ENCODE assay signal across 23 cellular contexts in the genomic region with DNA sequence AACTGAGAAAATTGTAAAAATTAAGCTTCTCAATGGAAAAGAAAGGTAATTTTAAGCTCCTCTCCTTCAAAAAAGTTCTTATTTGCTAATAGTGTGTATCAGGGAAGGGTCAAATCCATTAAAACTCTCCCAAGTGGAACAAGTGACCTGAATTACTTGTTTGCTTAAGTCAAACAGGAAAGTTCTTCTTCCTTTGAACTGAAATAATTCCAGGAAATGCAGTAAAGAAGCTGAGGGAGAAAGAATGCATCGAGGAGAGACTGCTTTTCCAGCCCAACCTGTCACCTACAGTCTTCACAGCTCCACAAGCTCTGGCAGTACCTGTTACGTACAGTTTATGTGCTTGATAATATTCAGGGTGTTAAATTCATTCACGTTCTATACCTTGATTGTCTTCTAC.
DNase-seq lines count a peak whose midpoint lies in the region; ATAC-seq and TF ChIP-seq lines count a peak whose summit lies in the region.
"Had no signal": no experiment of that assay in that cellular context is flagged by ENCODE, and none has a peak within 500 bp of the region (broad histone marks: within the 10 kb centered on the region; RNA-seq: fewer than 3 reads in every experiment).

No MANE protein-coding gene starts in this region.

- no peaks in the 10 kb centered on the region for H3K9me3 Mint-ChIP-seq in T-cell
- H3K9me3 Mint-ChIP-seq in activated T-helper 2 cell treated with anti-CD3 and anti-CD28 coated beads, Interferon-gamma antibody, Interleukin-2, Interleukin-4, amounts not matched to agents 10 μg/mL and 5 μg/mL and 100 μg/mL, durations not matched to agents 14 hours and 24 hours and 36 hours = no peaks in the 10 kb centered on the region

- ATAC-seq in T-cell (replicated peaks in 1 of 4) (no peak), left colon (peak; percentile 60)
- ATAC-seq: foreskin keratinocyte had no signal

- H3K79me2 ChIP-seq in osteoblast (ENCODE audit: insufficient read depth, low read length) = peaks cover 3% of the 10 kb centered on the region

- CTCF ChIA-PET in T-cell (lab: Charles Lee) = interaction anchor here (0.6 to 10.0 kb wide), 8 partner anchors 15 to 764 kb away, joined by 3 to 179 read pairs (median 4); partner anchors contain the start of gene AFF1 (in 1 of the 2)

- no peak overlapping the region for H3K4me2 ChIP-seq in osteoblast (ENCODE audit: insufficient read depth, low read length)
- H3K4me2 ChIP-seq: SK-N-SH had no signal

- H3K27ac ChIP-seq in suprapubic skin (peak overlapping the region; percentile 32), osteoblast (ENCODE audit: low read depth, low read length) (no peak overlapping the region)
- H3K27ac ChIP-seq: colonic mucosa, foreskin keratinocyte, right lobe of liver, tibial nerve had no signal

- H3K9me3 ChIP-seq in suprapubic skin (no peaks in the 10 kb centered on the region), osteoblast (ENCODE audit: low read depth, low read length) (no peaks in the 10 kb centered on the region)
- H3K9me3 ChIP-seq: BE2C, colonic mucosa, right lobe of liver, SK-N-SH, tibial nerve had no signal

- H3K27me3 Mint-ChIP-seq in T-cell = no peaks in the 10 kb centered on the region
- H3K27me3 Mint-ChIP-seq in activated T-helper 2 cell treated with anti-CD3 and anti-CD28 coated beads, Interferon-gamma antibody, Interleukin-2, Interleukin-4, amounts not matched to agents 10 μg/mL and 5 μg/mL and 100 μg/mL, durations not matched to agents 14 hours and 24 hours and 36 hours (ENCODE audit: low read depth) = no peaks in the 10 kb centered on the region
- H3K27me3 Mint-ChIP-seq: brain had no signal

- peaks cover 4% of the 10 kb centered on the region for H4K20me1 ChIP-seq in osteoblast (ENCODE audit: insufficient read depth, low read length)

- peak overlapping the region; percentile 34 to 55 for H3K27ac Mint-ChIP-seq in T-cell
- H3K27ac Mint-ChIP-seq in activated T-helper 2 cell treated with anti-CD3 and anti-CD28 coated beads, Interferon-gamma antibody, Interleukin-2, Interleukin-4, amounts not matched to agents 10 μg/mL and 5 μg/mL and 100 μg/mL, durations not matched to agents 14 hours and 24 hours and 36 hours = no peak overlapping the region

- no peaks in the 10 kb centered on the region for H3K27me3 ChIP-seq in suprapubic skin
- H3K27me3 ChIP-seq in osteoblast (ENCODE audit: insufficient read depth, low read length) = no peaks in the 10 kb centered on the region
- H3K27me3 ChIP-seq: BE2C, colonic mucosa, foreskin keratinocyte, right lobe of liver, tibial nerve had no signal

- WGBS in suprapubic skin = 43% methylated on average over 3 of the region's 3 CpGs

- H3K4me3 Mint-ChIP-seq in T-cell = no peak overlapping the region
- no peak overlapping the region for H3K4me3 Mint-ChIP-seq in activated T-helper 2 cell treated with anti-CD3 and anti-CD28 coated beads, Interferon-gamma antibody, Interleukin-2, Interleukin-4, amounts not matched to agents 10 μg/mL and 5 μg/mL and 100 μg/mL, durations not matched to agents 14 hours and 24 hours and 36 hours (ENCODE audit: low read depth)
- H3K4me3 Mint-ChIP-seq: brain had no signal

- no peak for TF ChIP-seq POLR2A in suprapubic skin (IDR thresholded peaks at IDR 0.05)

- no peak overlapping the region for H3K4me3 ChIP-seq in suprapubic skin
- H3K4me3 ChIP-seq in osteoblast (ENCODE audit: insufficient read depth, low read length) = no peak overlapping the region
- H3K4me3 ChIP-seq: colonic mucosa, right lobe of liver, tibial nerve had no signal

- no peak for TF ChIP-seq EP300 in suprapubic skin (IDR thresholded peaks at IDR 0.05)

- intact Hi-C loops in left colon (cut with DNase I, micrococcal nuclease) = no loop called here
- intact Hi-C loops in activated T-helper 2 cell treated with anti-CD3 and anti-CD28 coated beads, Interferon-gamma antibody, Interleukin-2, Interleukin-4, amounts not matched to agents 10 μg/mL and 5 μg/mL and 100 μg/mL, durations not matched to agents 14 hours and 24 hours and 36 hours (cut with micrococcal nuclease) = no loop called here

- TF ChIP-seq CTCF in suprapubic skin (IDR thresholded peaks at IDR 0.05) (no peak), osteoblast (IDR thresholded peaks at IDR 0.05; ENCODE audit: extremely low read depth, low read depth, low read length) (no peak)

- H3K36me3 ChIP-seq in suprapubic skin = peaks cover 8% of the 10 kb centered on the region
- H3K36me3 ChIP-seq in osteoblast (ENCODE audit: insufficient read depth, low read length) = peaks cover 4% of the 10 kb centered on the region
- H3K36me3 ChIP-seq: colonic mucosa had no signal

- peaks cover 24% of the 10 kb centered on the region for H3K36me3 Mint-ChIP-seq in T-cell
- H3K36me3 Mint-ChIP-seq in activated T-helper 2 cell treated with anti-CD3 and anti-CD28 coated beads, Interferon-gamma antibody, Interleukin-2, Interleukin-4, amounts not matched to agents 10 μg/mL and 5 μg/mL and 100 μg/mL, durations not matched to agents 14 hours and 24 hours and 36 hours (ENCODE audit: low read depth) = peaks cover 31% of the 10 kb centered on the region

- DNase-seq in NCI-H510A treated with DMSO at 0.1 percent for 48 hours (lab: John Stamatoyannopoulos, UW) (peak; percentile 10), NCI-H510A (lab: John Stamatoyannopoulos, UW) (no peak), T-cell (no peak), left colon (no peak), suprapubic skin (ENCODE audit: low spot score in 2 of 2) (no peak), osteoblast (ENCODE audit: insufficient read length, low spot score, missing footprints) (no peak), medulla oblongata (ENCODE audit: extremely low spot score) (no peak)
- no peak for DNase-seq in activated T-helper 2 cell treated with anti-CD3 and anti-CD28 coated beads, Interferon-gamma antibody, Interleukin-2, Interleukin-4, amounts not matched to agents 10 μg/mL and 5 μg/mL and 100 μg/mL, durations not matched to agents 14 hours and 24 hours and 36 hours (ENCODE audit: low spot score)
- DNase-seq: activated CD4-positive, CD25-positive, alpha-beta regulatory T cell treated with anti-CD3 and anti-CD28 coated beads, Interleukin-2, amount 50 U/mL, for 72 hours; BE2C; colonic mucosa; DMS 273 treated with DMSO at 0.1 percent for 48 hours; foreskin keratinocyte; HCEC 1CT; hypothalamus; kidney glomerular epithelial cell; NCI-H146; right lobe of liver; SK-N-SH; stimulated activated naive CD4-positive, alpha-beta T cell; T-helper 9 cell had no signal

- H3K4me1 ChIP-seq in suprapubic skin (peaks cover 52% of the 10 kb centered on the region), osteoblast (ENCODE audit: insufficient read depth, low read length) (peaks cover 20% of the 10 kb centered on the region)
- H3K4me1 ChIP-seq: colonic mucosa had no signal

- no peak overlapping the region for H2AFZ ChIP-seq in osteoblast (ENCODE audit: low read length)

- POLR2A ChIA-PET in T-cell (lab: Charles Lee) = interaction anchor here (0.6 to 1.0 kb wide), 4 partner anchors 30 to 165 kb away, joined by 3 to 5 read pairs (median 3); no protein-coding TSS in a partner anchor

- peaks cover 25 to 42% (median 38%) of the 10 kb centered on the region in 3 donors for H3K4me1 Mint-ChIP-seq in T-cell
- H3K4me1 Mint-ChIP-seq in activated T-helper 2 cell treated with anti-CD3 and anti-CD28 coated beads, Interferon-gamma antibody, Interleukin-2, Interleukin-4, amounts not matched to agents 10 μg/mL and 5 μg/mL and 100 μg/mL, durations not matched to agents 14 hours and 24 hours and 36 hours (ENCODE audit: low read depth) = peaks cover 29% of the 10 kb centered on the region
